Comparison of ENCODE assay signal across 12 cellular contexts in the genomic region with DNA sequence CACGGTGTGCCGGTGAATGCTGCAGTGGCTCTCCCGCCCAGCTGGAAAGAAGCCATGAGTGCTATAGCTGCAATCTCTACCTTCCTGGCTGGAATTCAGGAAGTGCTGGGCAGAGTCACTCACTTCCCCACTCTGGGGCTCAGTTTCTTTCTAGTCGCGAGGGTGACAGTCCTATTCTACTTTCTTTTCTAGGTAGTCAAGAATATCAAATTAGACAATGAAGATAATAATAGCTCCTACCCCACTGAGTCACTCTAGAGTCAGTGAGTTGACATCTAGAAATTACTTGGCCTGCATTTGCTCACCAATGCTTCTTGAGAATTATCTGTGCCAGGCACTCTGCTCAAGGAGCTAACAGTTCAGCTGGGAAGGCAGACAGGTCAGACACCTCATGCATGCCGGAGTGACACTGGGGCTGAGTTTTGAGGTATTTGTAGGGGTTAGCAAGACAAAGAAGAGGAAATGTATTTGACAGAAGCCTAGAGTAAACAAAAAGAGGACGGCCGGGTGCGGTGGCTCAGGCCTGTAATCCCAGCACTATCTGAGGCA. TPM values are rescaled to one million over a fixed set of nuclear protein-coding genes. Genes with fewer than 3 reads are reported as not detected.
DNase-seq lines count a peak whose midpoint lies in the region; ATAC-seq, FAIRE-seq and TF ChIP-seq lines count a peak whose summit lies in the region.
"Had no signal": no experiment of that assay in that cellular context is flagged by ENCODE, and none has a peak within 500 bp of the region (broad histone marks: within the 10 kb centered on the region; RNA-seq: fewer than 3 reads in every experiment).

No MANE protein-coding gene starts in this region.

- H3K27ac Mint-ChIP-seq in T-helper 2 cell treated with Interferon-gamma antibody and Interleukin-4, amounts not matched to agents 5 μg/mL and 100 μg/mL, for 36 hours = peak overlapping the region; percentile 79
- no peak overlapping the region for H3K27ac Mint-ChIP-seq in neural crest cell (ENCODE audit: unreplicated experiment)

- TF ChIP-seq CTCF in Loucy (conservative IDR thresholded peaks at IDR 0.05; ENCODE audit: low read length) (no peak), GM12878 (IDR thresholded peaks at IDR 0.05 in 2 of 3, conservative IDR thresholded peaks at IDR 0.05 in 1 of 3; ENCODE audit: control insufficient read depth in 2 of 3, extremely low read depth in 1 of 3, insufficient read depth in 1 of 3, low read depth in 3 of 3, low read length in 3 of 3) (no peak), neural crest cell (conservative IDR thresholded peaks at IDR 0.05) (no peak)

- no TSS peak for BruUV-seq in GM12878 (replicated peaks; lab: Mats Ljungman, UMichigan)

- no peak for ATAC-seq in GM12878

- no peak for TF ChIP-seq POLR2A in GM12878 (IDR thresholded peaks at IDR 0.05; ENCODE audit: low read depth, low read length)

- no peaks in the 10 kb centered on the region for H3K27me3 Mint-ChIP-seq in T-helper 2 cell treated with Interferon-gamma antibody and Interleukin-4, amounts not matched to agents 5 μg/mL and 100 μg/mL, for 36 hours (ENCODE audit: low read depth)
- H3K27me3 Mint-ChIP-seq in neural crest cell (ENCODE audit: low read depth) = no peaks in the 10 kb centered on the region

- H3K4me3 ChIP-seq in Loucy (ENCODE audit: low read length, poor library complexity, severe bottlenecking) (no peak overlapping the region), GM12878 (0 out of 2 replicates have a peak overlapping the region, but pooled peaks have one; percentile 20)

- H3K27me3 ChIP-seq in Loucy (ENCODE audit: insufficient read depth, low read length, poor library complexity, severe bottlenecking) (no peaks in the 10 kb centered on the region), GM12878 (replicated peaks in 1 of 2; ENCODE audit: control insufficient read depth in 2 of 2, insufficient read depth in 2 of 2, low read length in 1 of 2) (no peaks in the 10 kb centered on the region)

- H2AFZ ChIP-seq in Loucy (ENCODE audit: low read length) (no peak overlapping the region), GM12878 (ENCODE audit: control insufficient read depth, low read depth, low read length) (no peak overlapping the region)

- intact Hi-C loops in GM12878 (cut with micrococcal nuclease; ENCODE audit: unreplicated experiment) = no loop called here

- no peaks in the 10 kb centered on the region for H3K9me2 ChIP-seq in Loucy (replicated peaks; ENCODE audit: low read depth, low read length)

- H3K4me2 ChIP-seq in Loucy (ENCODE audit: low read depth, low read length, poor library complexity, severe bottlenecking) = peak overlapping the region; percentile 37
- peak overlapping the region; percentile 53 for H3K4me2 ChIP-seq in GM12878 (ENCODE audit: control insufficient read depth, insufficient read depth)

- H4K20me1 ChIP-seq in Loucy (ENCODE audit: insufficient read depth, low read length, poor library complexity, severe bottlenecking) = peaks cover 28% of the 10 kb centered on the region
- H4K20me1 ChIP-seq in GM12878 (ENCODE audit: control insufficient read depth, insufficient read depth) = no peaks in the 10 kb centered on the region

- no peak for TF ChIP-seq RAD21 in GM12878 (IDR thresholded peaks at IDR 0.05; ENCODE audit: insufficient read depth, low read depth, low read length)

- peaks cover 81% of the 10 kb centered on the region for H3K79me2 ChIP-seq in Loucy (ENCODE audit: insufficient read depth, low read length)
- peaks cover 49% of the 10 kb centered on the region for H3K79me2 ChIP-seq in GM12878 (ENCODE audit: control insufficient read depth, insufficient read depth, low read length)

- H3K9me3 Mint-ChIP-seq in T-helper 2 cell treated with Interferon-gamma antibody and Interleukin-4, amounts not matched to agents 5 μg/mL and 100 μg/mL, for 36 hours = no peaks in the 10 kb centered on the region
- H3K9me3 Mint-ChIP-seq in neural crest cell = no peaks in the 10 kb centered on the region

- peaks cover 60% of the 10 kb centered on the region for H3K36me3 Mint-ChIP-seq in T-helper 2 cell treated with Interferon-gamma antibody and Interleukin-4, amounts not matched to agents 5 μg/mL and 100 μg/mL, for 36 hours (ENCODE audit: low read depth)
- H3K36me3 Mint-ChIP-seq in neural crest cell (ENCODE audit: low read depth) = peaks cover 7% of the 10 kb centered on the region

- no peak for FAIRE-seq in GM12878 (lab: Jason Lieb, UNC)
- FAIRE-seq: A204.1 had no signal

- POLR2A ChIA-PET in GM12878 (lab: Charles Lee) = interaction anchor here (0.6 to 9.2 kb wide), 17 partner anchors 8 to 496 kb away, joined by 3 to 164 read pairs (median 4); partner anchors contain the start of genes CCDC134, NDUFA6, SREBF2 and TNFRSF13C

- H3K36me3 ChIP-seq in Loucy (ENCODE audit: insufficient read depth, low read length) (peaks cover 33% of the 10 kb centered on the region), GM12878 (ENCODE audit: control insufficient read depth in 2 of 2, insufficient read depth in 2 of 2, low read length in 1 of 2) (peaks cover 15 to 17% of the 10 kb centered on the region in 2 experiments; a peak in 3 of 4 replicates)

- 0 out of 2 replicates have a peak, but pooled peaks cover 2% of the 10 kb centered on the region for H3F3A ChIP-seq in Loucy (ENCODE audit: low read depth)

- H3K9me3 ChIP-seq in Loucy (ENCODE audit: insufficient read depth, low read depth, low read length) = no peaks in the 10 kb centered on the region
- H3K9me3 ChIP-seq in GM12878 (replicated peaks; ENCODE audit: control insufficient read depth, insufficient read depth, low read length) = no peaks in the 10 kb centered on the region

- peak overlapping the region; percentile 71 for H3K4me3 Mint-ChIP-seq in T-helper 2 cell treated with Interferon-gamma antibody and Interleukin-4, amounts not matched to agents 5 μg/mL and 100 μg/mL, for 36 hours
- H3K4me3 Mint-ChIP-seq in neural crest cell = peak overlapping the region; percentile 88

- 58% methylated on average over 9 of the region's 9 CpGs for WGBS in GM12878 (ENCODE audit: insufficient coverage, insufficient replicate concordance, low lambda C conversion rate, missing lambda C conversion rate)

- H3K4me1 Mint-ChIP-seq in T-helper 2 cell treated with Interferon-gamma antibody and Interleukin-4, amounts not matched to agents 5 μg/mL and 100 μg/mL, for 36 hours (ENCODE audit: low read depth) = peaks cover 55% of the 10 kb centered on the region
- peaks cover 59% of the 10 kb centered on the region for H3K4me1 Mint-ChIP-seq in neural crest cell

- CTCF ChIA-PET in GM12878 (lab: Yijun Ruan, JAX) = interaction anchor here (0.5 to 3.6 kb wide), 17 partner anchors 9 to 246 kb away, joined by 3 to 30 read pairs (median 5); partner anchors contain the start of genes CCDC134, MEI1 and SREBF2

- no peak for DNase-seq in T-helper 2 cell treated with Interferon-gamma antibody and Interleukin-4, amounts not matched to agents 5 μg/mL and 100 μg/mL, for 36 hours (ENCODE audit: low spot score)
- DNase-seq in T-helper 2 cell (no peak), GM12878 (ENCODE audit: low read depth, low spot score) (no peak), neural crest cell (ENCODE audit: low read depth, low spot score) (no peak), HuH-7 (ENCODE audit: low spot score) (no peak), NCI-H1694 treated with DMSO at 0.1 percent for 48 hours (lab: John Stamatoyannopoulos, UW) (no peak), COR-L47 (lab: John Stamatoyannopoulos, UW) (no peak)
- DNase-seq: H7, NCI-H446 had no signal

- RAD21 ChIA-PET in GM12878 (lab: Charles Lee; ENCODE audit: unreplicated experiment) = interaction anchor here (0.6 to 3.1 kb wide), 14 partner anchors 9 to 322 kb away, joined by 3 to 31 read pairs (median 5); partner anchors contain the start of genes CCDC134, MEI1, SMIM45 and XRCC6

- no peak for TF ChIP-seq EP300 in GM12878 (IDR thresholded peaks at IDR 0.05; ENCODE audit: borderline replicate concordance in 1 of 2, control insufficient read depth in 1 of 2, low read depth in 2 of 2, low read length in 2 of 2)

- SMC1A ChIA-PET in GM12878 (lab: Charles Lee; ENCODE audit: uncharacterized antibody, unreplicated experiment) = interaction anchor here (0.8 to 11.9 kb wide), 19 partner anchors 9 to 246 kb away, joined by 3 to 321 read pairs (median 3); partner anchors contain the start of genes MEI1 and TNFRSF13C

- H3K27ac ChIP-seq in GM12878 (ENCODE audit: control insufficient read depth, insufficient read depth) = peak overlapping the region; percentile 34

- in situ Hi-C loops in GM12878 (cut with MboI) = loop anchor here (5.0 kb wide), 1 partner anchor 246 kb away; the partner anchor contains the start of gene MEI1

- H3K4me1 ChIP-seq in Loucy (ENCODE audit: insufficient read depth, low read length, poor library complexity, severe bottlenecking) (peaks cover 44% of the 10 kb centered on the region), GM12878 (ENCODE audit: control insufficient read depth, insufficient read depth, low read length) (peaks cover 56% of the 10 kb centered on the region)

- H3K9ac ChIP-seq in Loucy (ENCODE audit: low read depth, low read length, poor library complexity, severe bottlenecking) (peak overlapping the region; percentile 95), GM12878 (ENCODE audit: control insufficient read depth, insufficient read depth, low read length) (peak overlapping the region; percentile 22; the same call in 1 of the 2 replicates)

RNA-seq across cellular contexts. Expression of gene CENPM, which starts 3.2 kb away (rescaled TPM):
- 125 and 139 TPM in 2 replicates for total RNA-seq in GM12878 (2013; cell fraction: nucleolus; rRNA removed)
- total RNA-seq in GM12878 (2014; rRNA removed) (145 and 158 TPM in 2 replicates), GM12878 (2014; rRNA removed; fragmentation: Illumina TruSeq; extraction: Trizol) (45.3 and 53.0 TPM in 2 replicates), GM12878 (2021) (81.6 and 84.4 TPM in 2 replicates), neural crest cell (47.3 and 48.9 TPM in 2 replicates)
- 21.9 TPM for polyA plus RNA-seq in GM12878 (2011; ENCODE audit: low read depth)
- polyA plus RNA-seq in GM12878 (2011; rRNA removed) (26.6 and 67.9 TPM in 2 replicates), GM12878 (2014; fragmentation: Illumina TruSeq; extraction: Trizol) (9.8 and 38.9 TPM in 2 replicates), GM12878 (2014; fragmentation: Nextera tagmentation; extraction: Ambion mirVana) (10 to 100 TPM; 36.7 to 62.3 TPM), GM12878 (2014; rRNA removed) (126 and 148 TPM in 2 replicates), GM12878 (2016; fragmentation: Nextera tagmentation; extraction: Ambion mirVana) (100 to 1,000 TPM; 177 to 212 TPM)
- polyA plus RNA-seq in GM12878 (2011; cell fraction: cytosol; rRNA removed) = 113 and 161 TPM in 2 replicates
- 245 and 256 TPM in 2 replicates for polyA plus RNA-seq in GM12878 (2011; cell fraction: nucleus; rRNA removed)
- polyA plus RNA-seq in GM12878 (2012) = 42.1 and 48.8 TPM in 2 replicates
- polyA minus RNA-seq in GM12878 (2011; rRNA and poly(A)+ RNA removed) = 70.4 and 125 TPM in 2 replicates
- polyA minus RNA-seq in GM12878 (2011; cell fraction: cytosol; rRNA and poly(A)+ RNA removed) = 28.6 and 42.6 TPM in 2 replicates
- polyA minus RNA-seq in GM12878 (2011; cell fraction: nucleus; rRNA and poly(A)+ RNA removed) = 82.8 and 123 TPM in 2 replicates

RNA-seq across cellular contexts. Expression of gene TNFRSF13C, which starts 17.1 kb away (rescaled TPM):
- total RNA-seq in GM12878 (2013; cell fraction: nucleolus; rRNA removed) = 79.9 and 82.3 TPM in 2 replicates
- total RNA-seq in GM12878 (2014; rRNA removed) = 35.9 and 37.6 TPM in 2 replicates
- total RNA-seq in GM12878 (2014; rRNA removed; fragmentation: Illumina TruSeq; extraction: Trizol) = 22.3 and 23.2 TPM in 2 replicates
- total RNA-seq in GM12878 (2021) = 90.1 and 91.4 TPM in 2 replicates
- polyA plus RNA-seq in GM12878 (2011; ENCODE audit: low read depth) = 30.0 TPM
- polyA plus RNA-seq in GM12878 (2011; rRNA removed) = 9.7 and 16.4 TPM in 2 replicates
- 18.3 and 19.9 TPM in 2 replicates for polyA plus RNA-seq in GM12878 (2011; cell fraction: cytosol; rRNA removed)
- 43.6 and 44.2 TPM in 2 replicates for polyA plus RNA-seq in GM12878 (2011; cell fraction: nucleus; rRNA removed)
- polyA plus RNA-seq in GM12878 (2012) = 50.9 and 59.0 TPM in 2 replicates
- polyA plus RNA-seq in GM12878 (2014; fragmentation: Illumina TruSeq; extraction: Trizol) = 20.6 and 26.9 TPM in 2 replicates
- 1 to 10 TPM; 6.9 to 9.6 TPM for polyA plus RNA-seq in GM12878 (2014; fragmentation: Nextera tagmentation; extraction: Ambion mirVana)
- polyA plus RNA-seq in GM12878 (2014; rRNA removed) = 42.3 and 43.0 TPM in 2 replicates
- polyA plus RNA-seq in GM12878 (2016; fragmentation: Nextera tagmentation; extraction: Ambion mirVana) = 10 to 100 TPM; 26.6 to 30.4 TPM
- 24.8 and 41.5 TPM in 2 replicates for polyA minus RNA-seq in GM12878 (2011; rRNA and poly(A)+ RNA removed)
- polyA minus RNA-seq in GM12878 (2011; cell fraction: cytosol; rRNA and poly(A)+ RNA removed) = 20.1 and 23.4 TPM in 2 replicates
- 12.0 and 20.7 TPM in 2 replicates for polyA minus RNA-seq in GM12878 (2011; cell fraction: nucleus; rRNA and poly(A)+ RNA removed)
- total RNA-seq in neural crest cell = 4.0 and 4.4 TPM in 2 replicates

RNA-seq across cellular contexts. Expression of gene SEPTIN3, which starts 25.5 kb away (rescaled TPM):
- total RNA-seq in GM12878 (2013; cell fraction: nucleolus; rRNA removed) = 1.1 and 1.5 TPM in 2 replicates
- total RNA-seq in GM12878 (2014; rRNA removed) (1.1 and 1.5 TPM in 2 replicates), GM12878 (2014; rRNA removed; fragmentation: Illumina TruSeq; extraction: Trizol) (1.3 and 1.4 TPM in 2 replicates), GM12878 (2021) (1.7 and 1.9 TPM in 2 replicates), neural crest cell (71.5 and 75.0 TPM in 2 replicates)
- polyA plus RNA-seq in GM12878 (2011; ENCODE audit: low read depth) = 0.22 TPM
- polyA plus RNA-seq in GM12878 (2011; rRNA removed) (0.43 and 0.52 TPM in 2 replicates), GM12878 (2014; fragmentation: Illumina TruSeq; extraction: Trizol) (3.1 TPM in 2 replicates), GM12878 (2014; fragmentation: Nextera tagmentation; extraction: Ambion mirVana) (under 1 TPM; 0.39 to 0.60 TPM), GM12878 (2014; rRNA removed) (1.5 and 1.8 TPM in 2 replicates), GM12878 (2016; fragmentation: Nextera tagmentation; extraction: Ambion mirVana) (under 1 TPM; 0.05 to 0.15 TPM)
- 0.28 and 0.31 TPM in 2 replicates for polyA plus RNA-seq in GM12878 (2011; cell fraction: cytosol; rRNA removed)
- 0.59 and 0.82 TPM in 2 replicates for polyA plus RNA-seq in GM12878 (2011; cell fraction: nucleus; rRNA removed)
- polyA plus RNA-seq in GM12878 (2012) = 0.49 and 1.3 TPM in 2 replicates
- polyA minus RNA-seq in GM12878 (2011; rRNA and poly(A)+ RNA removed) = 0.52 and 0.73 TPM in 2 replicates
- not detected in 2 replicates for polyA minus RNA-seq in GM12878 (2011; cell fraction: cytosol; rRNA and poly(A)+ RNA removed)
- 0.19 and 0.36 TPM in 2 replicates for polyA minus RNA-seq in GM12878 (2011; cell fraction: nucleus; rRNA and poly(A)+ RNA removed)

RNA-seq across cellular contexts. Expression of gene SHISA8, which starts 28.9 kb away (rescaled TPM):
- 10.3 and 11.3 TPM in 2 replicates for total RNA-seq in GM12878 (2013; cell fraction: nucleolus; rRNA removed)
- total RNA-seq in GM12878 (2014; rRNA removed) (3.6 and 6.8 TPM in 2 replicates), GM12878 (2014; rRNA removed; fragmentation: Illumina TruSeq; extraction: Trizol) (0.22 and 0.28 TPM in 2 replicates), GM12878 (2021) (8.6 and 10.1 TPM in 2 replicates), neural crest cell (0.19 TPM in 1 of 2 replicates, not detected in the other)
- polyA plus RNA-seq in GM12878 (2011; ENCODE audit: low read depth) = 0.26 TPM
- polyA plus RNA-seq in GM12878 (2011; rRNA removed) (0.06 and 0.08 TPM in 2 replicates), GM12878 (2014; fragmentation: Illumina TruSeq; extraction: Trizol) (0.06 TPM in 1 of 2 replicates, not detected in the other), GM12878 (2014; fragmentation: Nextera tagmentation; extraction: Ambion mirVana) (under 1 TPM; 0.13 to 0.40 TPM), GM12878 (2014; rRNA removed) (5.9 and 6.5 TPM in 2 replicates), GM12878 (2016; fragmentation: Nextera tagmentation; extraction: Ambion mirVana) (under 1 TPM; 0.20 to 0.27 TPM)
- 0.03 and 0.33 TPM in 2 replicates for polyA plus RNA-seq in GM12878 (2011; cell fraction: cytosol; rRNA removed)
- 2.4 and 3.6 TPM in 2 replicates for polyA plus RNA-seq in GM12878 (2011; cell fraction: nucleus; rRNA removed)
- 3.6 and 5.2 TPM in 2 replicates for polyA plus RNA-seq in GM12878 (2012)
- polyA minus RNA-seq in GM12878 (2011; rRNA and poly(A)+ RNA removed) = not detected in 2 replicates
- polyA minus RNA-seq in GM12878 (2011; cell fraction: cytosol; rRNA and poly(A)+ RNA removed) = not detected in 2 replicates
- polyA minus RNA-seq in GM12878 (2011; cell fraction: nucleus; rRNA and poly(A)+ RNA removed) = 0.29 TPM in 1 of 2 replicates, not detected in the other
- total RNA-seq: T-helper 2 cell treated with Interferon-gamma antibody and Interleukin-4, amounts not matched to agents 100 ng/mL and 5 ng/mL, for 36 hours had no signal
